ENCODE assay signal across 16 cellular contexts in the genomic region with DNA sequence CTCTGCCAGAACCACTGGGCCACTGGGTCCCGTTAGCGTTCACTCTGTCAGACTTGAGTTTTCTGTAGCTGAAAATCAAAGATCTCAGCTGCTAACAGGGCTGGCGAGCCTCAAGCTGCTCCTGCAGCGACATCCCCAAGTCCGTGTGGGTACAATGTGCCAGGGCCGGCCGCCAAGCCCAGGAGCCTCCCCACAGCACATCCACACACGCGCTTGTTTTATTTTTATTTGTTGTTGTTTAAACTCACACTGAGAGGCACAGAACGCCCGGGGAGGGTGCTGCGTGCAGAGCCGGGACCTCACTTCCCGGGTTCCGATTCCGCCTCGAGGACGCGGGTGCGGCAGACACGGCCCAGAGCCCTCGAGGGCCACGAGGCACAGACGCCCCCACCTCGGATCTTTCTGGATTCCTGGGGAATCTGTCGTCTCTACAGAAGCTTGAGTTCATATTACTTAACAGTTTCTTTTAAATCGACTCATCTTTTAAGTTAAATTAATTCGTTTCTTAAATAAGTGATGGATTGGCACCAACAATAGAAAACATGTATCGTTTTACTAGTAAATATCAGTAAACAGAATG. TPM values are rescaled to one million over a fixed set of nuclear protein-coding genes. Genes with fewer than 3 reads are reported as not detected.
DNase-seq lines count a peak whose midpoint lies in the region; ATAC-seq, FAIRE-seq and TF ChIP-seq lines count a peak whose summit lies in the region.
"Had no signal": no experiment of that assay in that cellular context is flagged by ENCODE, and none has a peak within 500 bp of the region (broad histone marks: within the 10 kb centered on the region; RNA-seq: fewer than 3 reads in every experiment).

No MANE protein-coding gene starts in this region.

- no peak overlapping the region for H3K27ac Mint-ChIP-seq in stimulated activated effector memory CD8-positive, alpha-beta T cell treated with anti-CD3 and anti-CD28 coated beads, Interleukin-12 subunit alpha, Interleukin-12 subunit beta, amount 100 ng/mL, for 72 hours
- H3K27ac Mint-ChIP-seq: CD8-positive, alpha-beta memory T cell; HFFc6 had no signal

- CTCF ChIA-PET in RWPE1 (lab: Yijun Ruan, JAX) = interaction anchor here (0.5 to 0.7 kb wide), 2 partner anchors 165 to 1756 kb away, joined by 3 to 4 read pairs; no protein-coding TSS in a partner anchor

- no peak for ATAC-seq in Right ventricle myocardium superior (ENCODE audit: poor library complexity)
- ATAC-seq in heart right ventricle = no peak
- ATAC-seq in RWPE2 (ENCODE audit: low read depth) = no peak
- no peak for ATAC-seq in stimulated activated effector memory CD8-positive, alpha-beta T cell treated with anti-CD3 and anti-CD28 coated beads, Interleukin-12 subunit alpha, Interleukin-12 subunit beta, amount 100 ng/mL, for 72 hours
- no peak for ATAC-seq in HG02840 (IDR thresholded peaks at IDR 0.05; ENCODE audit: low FRiP score, unreplicated experiment)

- POLR2A ChIA-PET in RWPE1 (lab: Yijun Ruan, JAX; ENCODE audit: low non-redundant PET) = no interaction called here

- H3K4me1 Mint-ChIP-seq in stimulated activated effector memory CD8-positive, alpha-beta T cell treated with anti-CD3 and anti-CD28 coated beads, Interleukin-12 subunit alpha, Interleukin-12 subunit beta, amount 100 ng/mL, for 72 hours = no peaks in the 10 kb centered on the region

- DNase-seq in Right ventricle myocardium superior (peak; percentile 24), heart right ventricle (no peak), RWPE2 (ENCODE audit: low spot score) (peak; percentile 44), kidney (peak; percentile 60), posterior vena cava (ENCODE audit: low spot score) (peak; percentile 56), RWPE1 (ENCODE audit: low spot score) (no peak)
- DNase-seq in stimulated activated effector memory CD8-positive, alpha-beta T cell treated with anti-CD3 and anti-CD28 coated beads, Interleukin-12 subunit alpha, Interleukin-12 subunit beta, amount 100 ng/mL, for 72 hours (ENCODE audit: low spot score in 2 of 2) = no peak
- DNase-seq: Caco-2; CD8-positive, alpha-beta memory T cell; DND-41; GF-D8; HCEC 1CT; HFFc6 had no signal

- no peak for FAIRE-seq in kidney (lab: Jason Lieb, UNC)

- H3K4me3 ChIP-seq in heart right ventricle (no peak overlapping the region), RWPE2 (ENCODE audit: severe bottlenecking) (no peak overlapping the region), kidney (ENCODE audit: low read length in 2 of 2) (no peak overlapping the region)

- WGBS in heart right ventricle, 2 donors = 82 to 85% methylated on average over 29 of the region's 29 CpGs

- TF ChIP-seq CTCF in heart right ventricle (IDR thresholded peaks at IDR 0.05) (no peak), RWPE2 (IDR thresholded peaks at IDR 0.05; ENCODE audit: poor library complexity, severe bottlenecking) (no peak), kidney (IDR thresholded peaks at IDR 0.05; ENCODE audit: borderline replicate concordance, extremely low read depth, insufficient read depth) (no peak), RWPE1 (conservative IDR thresholded peaks at IDR 0.05; ENCODE audit: low read depth) (no peak)

- H3K27me3 ChIP-seq in heart right ventricle = peaks cover 0 to 88% (median 55%) of the 10 kb centered on the region in 7 donors
- H3K27me3 ChIP-seq in RWPE2 (ENCODE audit: insufficient read depth, poor library complexity, severe bottlenecking) = peaks cover 32% of the 10 kb centered on the region

- H3K36me3 ChIP-seq in heart right ventricle = no peaks in the 10 kb centered on the region
- no peaks in the 10 kb centered on the region for H3K36me3 ChIP-seq in RWPE2 (ENCODE audit: low read depth)
- no peaks in the 10 kb centered on the region for H3K36me3 ChIP-seq in kidney (ENCODE audit: control insufficient read depth in 1 of 2, insufficient read depth in 2 of 2, low read length in 2 of 2)

- no peaks in the 10 kb centered on the region for H3K9me3 ChIP-seq in heart right ventricle
- H3K9me3 ChIP-seq in RWPE2 (ENCODE audit: severe bottlenecking) = no peaks in the 10 kb centered on the region
- no peaks in the 10 kb centered on the region for H3K9me3 ChIP-seq in kidney (ENCODE audit: control insufficient read depth in 1 of 2, low read length in 2 of 2)
- H3K9me3 ChIP-seq: Caco-2 had no signal

- H3K36me3 Mint-ChIP-seq in stimulated activated effector memory CD8-positive, alpha-beta T cell treated with anti-CD3 and anti-CD28 coated beads, Interleukin-12 subunit alpha, Interleukin-12 subunit beta, amount 100 ng/mL, for 72 hours = no peaks in the 10 kb centered on the region
- H3K36me3 Mint-ChIP-seq: CD8-positive, alpha-beta memory T cell had no signal

- H3K9ac ChIP-seq in kidney (ENCODE audit: low read length in 2 of 2) = no peak overlapping the region

- intact Hi-C loops in Right ventricle myocardium superior (cut with DNase I) (no loop called here), heart right ventricle (cut with DNase I) (no loop called here), kidney (cut with DNase I) (no loop called here), posterior vena cava (cut with DNase I) (no loop called here)

- H3K27ac ChIP-seq in heart right ventricle (no peak overlapping the region), RWPE2 (ENCODE audit: poor library complexity, severe bottlenecking) (no peak overlapping the region), kidney (ENCODE audit: low read depth in 2 of 2, low read length in 2 of 2) (no peak overlapping the region), RWPE1 (no peak overlapping the region)
- H3K27ac ChIP-seq: 22Rv1 had no signal

- H3K9me3 Mint-ChIP-seq in stimulated activated effector memory CD8-positive, alpha-beta T cell treated with anti-CD3 and anti-CD28 coated beads, Interleukin-12 subunit alpha, Interleukin-12 subunit beta, amount 100 ng/mL, for 72 hours = no peaks in the 10 kb centered on the region
- H3K9me3 Mint-ChIP-seq: CD8-positive, alpha-beta memory T cell; HFFc6 had no signal

- H3K4me3 Mint-ChIP-seq in stimulated activated effector memory CD8-positive, alpha-beta T cell treated with anti-CD3 and anti-CD28 coated beads, Interleukin-12 subunit alpha, Interleukin-12 subunit beta, amount 100 ng/mL, for 72 hours = no peak overlapping the region
- H3K4me3 Mint-ChIP-seq: CD8-positive, alpha-beta memory T cell; HFFc6 had no signal

- no peaks in the 10 kb centered on the region for H3K4me1 ChIP-seq in heart right ventricle
- H3K4me1 ChIP-seq in RWPE2 (ENCODE audit: insufficient read depth, poor library complexity, severe bottlenecking) = no peaks in the 10 kb centered on the region
- H3K4me1 ChIP-seq in kidney (ENCODE audit: control insufficient read depth in 1 of 2, insufficient read depth in 1 of 2, low read depth in 1 of 2, low read length in 2 of 2) = no peaks in the 10 kb centered on the region
- H3K4me1 ChIP-seq: Caco-2 had no signal

RNA-seq across cellular contexts. Expression of gene GALNT9, which starts 9.3 kb away (rescaled TPM):
- not detected for total RNA-seq in Right ventricle myocardium superior
- total RNA-seq in heart right ventricle = under 1 TPM in 1 of 10 donors, not detected in 9; 0.19 TPM
- under 1 TPM in 1 of 2 donors, not detected in 1; 0.01 TPM for polyA plus RNA-seq in heart right ventricle
- 20.7 TPM for total RNA-seq in kidney
- 4.8 TPM for polyA plus RNA-seq in kidney (ENCODE audit: insufficient read depth, low read depth, low replicate concordance)
- not detected for total RNA-seq in posterior vena cava
- total RNA-seq: HFFc6 had no signal
- polyA plus RNA-seq: BJ; CD8-positive, alpha-beta memory T cell had no signal

Comparison
In these comparisons a context has a peak if more than half of its experiments do, and no peak if none do; other contexts are left out.
1. DNase-seq: peak in Right ventricle myocardium superior (single experiment), RWPE2 (single experiment), kidney (single experiment) and posterior vena cava (single experiment); none in heart right ventricle (0 of 2), stimulated activated effector memory CD8-positive, alpha-beta T cell treated with anti-CD3 and anti-CD28 coated beads, Interleukin-12 subunit alpha, Interleukin-12 subunit beta, amount 100 ng/mL, for 72 hours (0 of 2) and RWPE1 (single experiment).
2. RNA of gene GALNT9, which starts 9.3 kb away (total RNA-seq): 20.7 TPM in kidney (single experiment); not detected in posterior vena cava, not detected in Right ventricle myocardium superior (single experiment) and 0.19 TPM in heart right ventricle; every median in the first group is over 10 times any median in the second.